Comparison of ENCODE assay signal across 8 cellular contexts in the genomic region with DNA sequence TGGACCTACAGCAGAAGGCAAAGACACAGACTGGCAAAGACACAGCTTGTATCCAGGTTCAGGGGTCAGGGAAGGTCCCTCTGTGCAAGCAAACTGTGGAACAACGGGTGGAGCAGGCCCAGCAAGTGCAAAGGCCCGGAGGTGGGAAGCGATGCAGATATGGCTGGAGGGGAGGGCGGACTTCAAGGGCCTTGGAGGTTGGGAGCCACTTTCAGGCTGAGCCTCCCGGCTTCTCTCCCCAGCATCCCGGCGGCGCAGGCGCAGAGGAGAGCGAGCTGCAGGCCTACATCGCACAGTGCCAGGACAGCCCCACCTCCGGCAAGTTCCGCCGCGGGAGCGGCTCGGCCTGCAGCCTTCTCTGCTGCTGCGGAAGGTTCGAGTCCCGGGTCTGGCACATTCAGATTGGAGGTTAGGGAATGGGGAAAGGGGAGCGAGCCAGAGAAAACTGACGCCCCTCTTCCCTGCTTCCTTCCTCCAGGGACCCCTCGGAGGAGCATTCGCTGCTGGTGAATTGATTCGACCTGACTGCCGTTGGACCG. TPM values are rescaled to one million over a fixed set of nuclear protein-coding genes. Genes with fewer than 3 reads are reported as not detected.
A peak's percentile ranks its signal among the peaks of the same experiment; 100 is the strongest.
DNase-seq lines count a peak whose midpoint lies in the region; ATAC-seq and TF ChIP-seq lines count a peak whose summit lies in the region.

No MANE protein-coding gene starts in this region.

- H3K4me2 ChIP-seq in OCI-LY7 (ENCODE audit: low read length), result peak overlapping the region; percentile 89

- H3K4me3 ChIP-seq in OCI-LY7 (ENCODE audit: low read depth, low read length, poor library complexity, severe bottlenecking), result peak overlapping the region; percentile 93
- H3K4me3 ChIP-seq in endodermal cell (ENCODE audit: low read length), result peak overlapping the region; percentile 95
- peak overlapping the region; percentile 30 for H3K4me3 ChIP-seq in mononuclear cell (ENCODE audit: low read length)
- peak overlapping the region; percentile 57 to 76 (median 62) for H3K4me3 ChIP-seq in transverse colon

- H3K27ac ChIP-seq in CD4-positive, alpha-beta T cell (ENCODE audit: low read depth, low read length), result no peak overlapping the region
- H3K27ac ChIP-seq in OCI-LY7 (ENCODE audit: low read depth, low read length, poor library complexity, severe bottlenecking) (no peak overlapping the region), endodermal cell (ENCODE audit: low read depth, low read length) (no peak overlapping the region), transverse colon (peak overlapping the region; percentile 86 to 99 (median 93))

- TF ChIP-seq EP300 in transverse colon (IDR thresholded peaks at IDR 0.05; ENCODE audit: low read depth), result no peak

- intact Hi-C loops in CD4-positive, alpha-beta T cell (cut with DNase I, micrococcal nuclease), result loop anchor here in 1 of 2 experiments (2.0 to 10.0 kb wide), 3 partner anchors 339 to 796 kb away; a partner anchor contains a TSS
- intact Hi-C loops in OCI-LY7 (cut with micrococcal nuclease; ENCODE audit: unreplicated experiment), result loop anchor here (10.0 kb wide), 1 partner anchor 189 kb away; a partner anchor contains a TSS
- intact Hi-C loops in transverse colon (cut with DNase I; ENCODE audit: low total_unique reads), result loop anchor here (10.0 kb wide), 1 partner anchor 139 kb away; no protein-coding TSS in a partner anchor

- H3K4me1 ChIP-seq in OCI-LY7 (ENCODE audit: insufficient read depth, low read length, poor library complexity, severe bottlenecking) (peaks cover 13% of the 10 kb centered on the region), endodermal cell (ENCODE audit: control insufficient read depth, insufficient read depth, low read length) (no peaks in the 10 kb centered on the region), mononuclear cell (ENCODE audit: insufficient read depth, low read length) (peaks cover 33% of the 10 kb centered on the region), transverse colon (peaks cover 4 to 21% (median 11%) of the 10 kb centered on the region in 4 donors)

- no peak for ATAC-seq in CD4-positive, alpha-beta T cell (ENCODE audit: poor library complexity)

- H3K36me3 ChIP-seq in OCI-LY7 (ENCODE audit: insufficient read depth, low read length) (peaks cover 12% of the 10 kb centered on the region; the same call in 1 of the 2 replicates), endodermal cell (ENCODE audit: control insufficient read depth, insufficient read depth, low read length) (no peaks in the 10 kb centered on the region), transverse colon (no peaks in the 10 kb centered on the region)

- in situ Hi-C loops in transverse colon (cut with MboI; ENCODE audit: low pct_ligation_motif_present in 1 of 4, low pct_unique_long_range_greater_than_20kb in 1 of 4, low sequenced_read_pairs in 3 of 4), result no loop called here

- POLR2A ChIA-PET in CD4-positive, alpha-beta T cell (lab: Charles Lee), result interaction anchor here (2.6 kb wide), 1 partner anchor 11 kb away, joined by 18 read pairs; a partner anchor contains a TSS
- POLR2A ChIA-PET in OCI-LY7 (lab: Charles Lee) (interaction anchor here (1.5 kb wide), 1 partner anchor 11 kb away, joined by 4 read pairs; a partner anchor contains a TSS), GM10248 (lab: Yijun Ruan, JAX) (interaction anchor here (3.5 kb wide), 1 partner anchor 10 kb away, joined by 16 read pairs; a partner anchor contains a TSS)

- no peaks in the 10 kb centered on the region for H3K9me3 Mint-ChIP-seq in CD4-positive, alpha-beta T cell
- no peaks in the 10 kb centered on the region for H3K9me3 Mint-ChIP-seq in endodermal cell

- peak overlapping the region; percentile 98 for H3K4me3 Mint-ChIP-seq in CD4-positive, alpha-beta T cell
- peak overlapping the region; percentile 86 for H3K4me3 Mint-ChIP-seq in endodermal cell

- CTCF ChIA-PET in CD4-positive, alpha-beta T cell (lab: Charles Lee), result interaction anchor here (0.8 kb wide), 1 partner anchor 11 kb away, joined by 3 read pairs; a partner anchor contains a TSS
- CTCF ChIA-PET in OCI-LY7 (lab: Charles Lee; ENCODE audit: unreplicated experiment), result interaction anchor here (0.6 kb wide), 1 partner anchor 803 kb away, joined by 3 read pairs; no protein-coding TSS in a partner anchor
- CTCF ChIA-PET in GM10248 (lab: Yijun Ruan, JAX), result no interaction called here

- BruUV-seq in OCI-LY7 (replicated peaks; lab: Mats Ljungman, UMichigan), result no TSS peak

- TF ChIP-seq CTCF in CD4-positive, alpha-beta T cell (IDR thresholded peaks at IDR 0.05), result no peak
- no peak for TF ChIP-seq CTCF in OCI-LY7 (conservative IDR thresholded peaks at IDR 0.05; ENCODE audit: low read length)
- TF ChIP-seq CTCF in endodermal cell (conservative IDR thresholded peaks at IDR 0.05), result no peak
- no peak for TF ChIP-seq CTCF in transverse colon (IDR thresholded peaks at IDR 0.05)
- no peak for TF ChIP-seq CTCF in GM10248 (IDR thresholded peaks at IDR 0.05; ENCODE audit: control extremely low read depth, extremely low read depth, low read depth, missing control alignments)

- peaks cover 29% of the 10 kb centered on the region for H3K4me1 Mint-ChIP-seq in CD4-positive, alpha-beta T cell (ENCODE audit: low read depth)
- peaks cover 4% of the 10 kb centered on the region for H3K4me1 Mint-ChIP-seq in endodermal cell

- no peaks in the 10 kb centered on the region for H3K27me3 Mint-ChIP-seq in CD4-positive, alpha-beta T cell
- H3K27me3 Mint-ChIP-seq in endodermal cell (ENCODE audit: insufficient read depth), result no peaks in the 10 kb centered on the region

- 70 to 91% methylated on average over 13 to 27 of the region's 27 CpGs for WGBS in endodermal cell (ENCODE audit: insufficient coverage in 1 of 2, insufficient read length in 1 of 2), 2 experiments
- 48% methylated on average over 21 of the region's 27 CpGs; no CpG with 5 or more reads in 1 of the 2 donors for WGBS in transverse colon (ENCODE audit: low coverage in 1 of 2), 2 donors

- H3K9ac ChIP-seq in endodermal cell (ENCODE audit: extremely low read depth, low read length, poor library complexity, severe bottlenecking), result peak overlapping the region; percentile 90

- H4K20me1 ChIP-seq in OCI-LY7 (ENCODE audit: insufficient read depth, low read length), result no peaks in the 10 kb centered on the region

- DNase-seq in CD4-positive, alpha-beta T cell, result no peak
- DNase-seq in OCI-LY7 (ENCODE audit: low spot score) (no peak), endodermal cell (peak; percentile 74), transverse colon (peak; percentile 62), GDM1 (lab: John Stamatoyannopoulos, UW) (no peak), GM10248 (ENCODE audit: extremely low spot score) (no peak)
- no peak for DNase-seq in stimulated activated CD8-positive, alpha-beta memory T cell treated with anti-CD3 and anti-CD28 coated beads, Interleukin-4, amount 100 ng/mL, for 48 hours

- peaks cover 20% of the 10 kb centered on the region for H3K36me3 Mint-ChIP-seq in CD4-positive, alpha-beta T cell (ENCODE audit: low read depth)
- peaks cover 27% of the 10 kb centered on the region for H3K36me3 Mint-ChIP-seq in endodermal cell (ENCODE audit: low read depth)

- TF ChIP-seq POLR2A in transverse colon (IDR thresholded peaks at IDR 0.05), result no peak

- H3K79me2 ChIP-seq in OCI-LY7 (ENCODE audit: insufficient read depth, low read depth, low read length), result no peaks in the 10 kb centered on the region

- H2AFZ ChIP-seq in OCI-LY7 (ENCODE audit: low read length), result peak overlapping the region; percentile 69

- no peaks in the 10 kb centered on the region for H3K27me3 ChIP-seq in CD4-positive, alpha-beta T cell (ENCODE audit: control insufficient read depth, insufficient read depth, low read length)
- H3K27me3 ChIP-seq in endodermal cell (ENCODE audit: control insufficient read depth, insufficient read depth, low read length, poor library complexity, severe bottlenecking) (no peaks in the 10 kb centered on the region), mononuclear cell (ENCODE audit: insufficient read depth, low read length) (no peaks in the 10 kb centered on the region), transverse colon (no peaks in the 10 kb centered on the region)

- H3K9me2 ChIP-seq in OCI-LY7 (ENCODE audit: insufficient read depth, low read length), result no peaks in the 10 kb centered on the region

- H3K9me3 ChIP-seq in CD4-positive, alpha-beta T cell (ENCODE audit: control insufficient read depth, low read length), result no peaks in the 10 kb centered on the region
- no peaks in the 10 kb centered on the region for H3K9me3 ChIP-seq in OCI-LY7 (ENCODE audit: low read length)
- H3K9me3 ChIP-seq in endodermal cell (ENCODE audit: control insufficient read depth, low read length), result no peaks in the 10 kb centered on the region
- H3K9me3 ChIP-seq in mononuclear cell (ENCODE audit: low read depth, low read length), result no peaks in the 10 kb centered on the region
- no peaks in the 10 kb centered on the region for H3K9me3 ChIP-seq in transverse colon

- H3K27ac Mint-ChIP-seq in CD4-positive, alpha-beta T cell, result peak overlapping the region; percentile 87
- peak overlapping the region; percentile 87 for H3K27ac Mint-ChIP-seq in endodermal cell

RNA-seq across cellular contexts. Expression of a gene that starts 2.2 kb away (rescaled TPM):
- total RNA-seq in CD4-positive, alpha-beta T cell, result 10 to 100 TPM; 62.0 to 70.9 TPM
- total RNA-seq in OCI-LY7 (2014; rRNA removed; shearing (Covaris generic)), result 50.6 and 54.3 TPM in 2 replicates
- total RNA-seq in OCI-LY7 (2022) (92.4 and 93.0 TPM in 2 replicates), endodermal cell (100 to 1,000 TPM in 1 of 2 donors, 10 to 100 TPM in 1; 86.1 to 124 TPM), mononuclear cell (54.3 TPM), transverse colon (100 to 1,000 TPM; 115 to 435 (median 147) TPM)
- polyA plus RNA-seq in endodermal cell (2013, experiment 1 of 2), result 62.2 TPM
- polyA plus RNA-seq in endodermal cell (2013, experiment 2 of 2), result 61.6 TPM

RNA-seq across cellular contexts. Expression of a gene that starts 10.9 kb away (rescaled TPM):
- 1 to 10 TPM; 7.9 to 8.8 TPM for total RNA-seq in CD4-positive, alpha-beta T cell
- total RNA-seq in OCI-LY7 (2014; rRNA removed; shearing (Covaris generic)), result 2.4 and 7.8 TPM in 2 replicates
- total RNA-seq in OCI-LY7 (2022) (16.7 and 18.3 TPM in 2 replicates), endodermal cell (10 to 100 TPM; 18.0 to 21.4 TPM), mononuclear cell (7.9 TPM), transverse colon (10 to 100 TPM; 14.7 to 93.1 (median 23.9) TPM)
- polyA plus RNA-seq in endodermal cell (2013, experiment 1 of 2), result 10.9 TPM
- 13.2 TPM for polyA plus RNA-seq in endodermal cell (2013, experiment 2 of 2)

RNA-seq across cellular contexts. Expression of a gene that starts 17.4 kb away (rescaled TPM):
- 1 to 10 TPM; 5.1 to 5.2 TPM for total RNA-seq in CD4-positive, alpha-beta T cell
- not detected in 2 replicates for total RNA-seq in OCI-LY7 (2014; rRNA removed; shearing (Covaris generic))
- not detected in 2 replicates for total RNA-seq in OCI-LY7 (2022)
- 10 to 100 TPM; 45.9 to 53.2 TPM for total RNA-seq in endodermal cell
- 66.1 TPM for polyA plus RNA-seq in endodermal cell (2013, experiment 1 of 2)
- 59.3 TPM for polyA plus RNA-seq in endodermal cell (2013, experiment 2 of 2)
- total RNA-seq in mononuclear cell, result 4.0 TPM
- total RNA-seq in transverse colon, result 10 to 100 TPM; 50.2 to 72.7 (median 69.1) TPM

RNA-seq across cellular contexts. Expression of a gene that starts 44.5 kb away (rescaled TPM):
- not detected for total RNA-seq in CD4-positive, alpha-beta T cell
- total RNA-seq in OCI-LY7 (2014; rRNA removed; shearing (Covaris generic)), result not detected in 2 replicates
- total RNA-seq in OCI-LY7 (2022) (not detected in 2 replicates), endodermal cell (1 to 10 TPM; 2.6 to 3.0 TPM), mononuclear cell (0.21 TPM), transverse colon (10 to 100 TPM in 1 of 4 donors, 1 to 10 TPM in 3; 2.2 to 14.5 (median 8.9) TPM)
- 2.3 TPM for polyA plus RNA-seq in endodermal cell (2013, experiment 1 of 2)
- polyA plus RNA-seq in endodermal cell (2013, experiment 2 of 2), result 1.6 TPM

Comparison
In these comparisons a context has a peak if more than half of its experiments do, and no peak if none do; other contexts are left out.
1. DNase-seq: peak in endodermal cell (single experiment) and transverse colon (single experiment); none in CD4-positive, alpha-beta T cell (0 of 10), OCI-LY7 (single experiment), GDM1 (single experiment), stimulated activated CD8-positive, alpha-beta memory T cell treated with anti-CD3 and anti-CD28 coated beads, Interleukin-4, amount 100 ng/mL, for 48 hours (single experiment) and GM10248 (single experiment).
2. H3K27ac ChIP-seq: peak in transverse colon (4 of 4); none in CD4-positive, alpha-beta T cell (single experiment), OCI-LY7 (single experiment) and endodermal cell (single experiment).
3. H3K4me3 ChIP-seq: peak in every context shown above with its lines; median percentile 95 in endodermal cell; 93 in OCI-LY7; 62 in transverse colon; 30 in mononuclear cell.